ENCODE assay signal across 26 cellular contexts in genomic region chr9:97041898-97042297, GRCh38. TPM values are rescaled to one million over a fixed set of nuclear protein-coding genes. Genes with fewer than 3 reads are reported as not detected.
DNase-seq lines count a peak whose midpoint lies in the region; ATAC-seq, FAIRE-seq and TF ChIP-seq lines count a peak whose summit lies in the region.
"Had no signal": no experiment of that assay in that cellular context is flagged by ENCODE, and none has a peak within 500 bp of the region (broad histone marks: within the 10 kb centered on the region; RNA-seq: fewer than 3 reads in every experiment).

No MANE protein-coding gene starts in this region.

- H3K56ac ChIP-seq in H1 (replicated peaks; ENCODE audit: insufficient read length, low read depth, low read length) = no peak overlapping the region

- no peak overlapping the region for H3K27ac ChIP-seq in H1 (ENCODE audit: low read depth, low read length)
- peak overlapping the region; percentile 70 for H3K27ac ChIP-seq in trophoblast cell (ENCODE audit: low read depth, low read length)
- H3K27ac ChIP-seq: ascending aorta, parathyroid adenoma, Peyer's patch, tibial artery had no signal

- H2BK120ac ChIP-seq in H1 (replicated peaks; ENCODE audit: low read depth, low read length) (no peak overlapping the region), trophoblast cell (ENCODE audit: insufficient read depth, low read length, poor library complexity) (no peak overlapping the region)

- H4K20me1 ChIP-seq in H1 (replicated peaks in 1 of 2; ENCODE audit: control insufficient read depth in 1 of 2, insufficient read depth in 2 of 2, low read length in 2 of 2) = peaks cover 0 to 5% of the 10 kb centered on the region in 2 experiments

- no peak overlapping the region for H3K4me2 ChIP-seq in H1 (ENCODE audit: insufficient read depth in 1 of 2, low read depth in 2 of 2, low read length in 2 of 2)
- H3K4me2 ChIP-seq in trophoblast cell (ENCODE audit: low read length) = no peak overlapping the region
- H3K4me2 ChIP-seq: SK-N-SH had no signal

- no peak overlapping the region for H4K8ac ChIP-seq in H1 (ENCODE audit: extremely low read depth, insufficient read depth, low read length)
- H4K8ac ChIP-seq in trophoblast cell (ENCODE audit: low read depth, low read length) = no peak overlapping the region

- peaks cover 0 to 9% (median 7%) of the 10 kb centered on the region in 4 experiments; a peak in 6 of 8 replicates for H3K36me3 ChIP-seq in H1 (ENCODE audit: control insufficient read depth in 2 of 4, insufficient read depth in 4 of 4, low read length in 3 of 4)
- H3K36me3 ChIP-seq in trophoblast cell (ENCODE audit: control insufficient read depth in 1 of 2, insufficient read depth in 2 of 2, low read length in 2 of 2) = peaks cover 0 to 2% of the 10 kb centered on the region in 2 experiments
- peaks cover 8% of the 10 kb centered on the region for H3K36me3 ChIP-seq in H7 (replicated peaks; ENCODE audit: control insufficient read depth, insufficient read depth, low read length)
- H3K36me3 ChIP-seq: ascending aorta, Peyer's patch, tibial artery had no signal

- H3K4me3 Mint-ChIP-seq in naive thymus-derived CD8-positive, alpha-beta T cell = no peak overlapping the region
- H3K4me3 Mint-ChIP-seq: activated T-helper 1 cell treated with anti-CD3 and anti-CD28 coated beads, Interleukin-12 subunit alpha, Interleukin-12 subunit beta, Interleukin-2, Interleukin-4 antibody, amounts not matched to agents 30 ng/mL and 10 ng/mL and 1 ng/mL, durations not matched to agents 14 hours and 24 hours and 36 hours; CD8-positive, alpha-beta memory T cell; H9; stimulated activated naive B cell treated with anti-CD40 and anti-IgM and Interleukin-4, amounts not matched to agents 10 μg/mL and 1 μg/mL and 100 μg/mL, for 72 hours had no signal

- peaks cover 0 to 9% (median 0%) of the 10 kb centered on the region in 3 donors for H3K36me3 Mint-ChIP-seq in naive thymus-derived CD8-positive, alpha-beta T cell
- H3K36me3 Mint-ChIP-seq: CD8-positive, alpha-beta memory T cell had no signal

- H3K14ac ChIP-seq in H1 (ENCODE audit: insufficient read length) = no peak overlapping the region
- no peak overlapping the region for H3K14ac ChIP-seq in trophoblast cell (ENCODE audit: low read length)

- peaks cover 0 to 10% (median 2%) of the 10 kb centered on the region in 9 donors for H3K9me3 Mint-ChIP-seq in naive thymus-derived CD8-positive, alpha-beta T cell
- H3K9me3 Mint-ChIP-seq: activated naive CD4-positive, alpha-beta T cell treated with anti-CD3 and anti-CD28 coated beads, Interleukin-2, amount 50 U/mL, for 72 hours; activated T-helper 1 cell treated with anti-CD3 and anti-CD28 coated beads, Interleukin-12 subunit alpha, Interleukin-12 subunit beta, Interleukin-2, Interleukin-4 antibody, amounts not matched to agents 30 ng/mL and 10 ng/mL and 1 ng/mL, durations not matched to agents 14 hours and 24 hours and 36 hours had no signal

- no peak overlapping the region for H4K12ac ChIP-seq in trophoblast cell (ENCODE audit: low read depth, low read length)

- FAIRE-seq in H1 (lab: Jason Lieb, UNC) = no peak
- FAIRE-seq: frontal cortex, keratinocyte had no signal

- peaks cover 2 to 10% (median 9%) of the 10 kb centered on the region in 4 donors for H3K4me1 Mint-ChIP-seq in naive thymus-derived CD8-positive, alpha-beta T cell

- no peak overlapping the region for H2BK20ac ChIP-seq in H1 (ENCODE audit: low read length)

- ATAC-seq in GM19324 (IDR thresholded peaks at IDR 0.05; ENCODE audit: low FRiP score, unreplicated experiment) = no peak
- no peak for ATAC-seq in naive thymus-derived CD8-positive, alpha-beta T cell
- ATAC-seq: activated naive CD4-positive, alpha-beta T cell treated with anti-CD3 and anti-CD28 coated beads, Interleukin-2, amount 50 U/mL, for 72 hours; stimulated activated naive B cell treated with anti-CD40 and anti-IgM and Interleukin-4, amounts not matched to agents 10 μg/mL and 1 μg/mL and 100 μg/mL, for 72 hours had no signal

- CTCF ChIA-PET in H1 (lab: Charles Lee; ENCODE audit: partially characterized antibody) = interaction anchor here (0.6 kb wide), 1 partner anchor 57 kb away, joined by 3 read pairs; no protein-coding TSS in a partner anchor

- no peak for TF ChIP-seq POLR2A in H1 (IDR thresholded peaks at IDR 0.05; ENCODE audit: control extremely low read depth in 1 of 2, low read depth in 2 of 2, low read length in 2 of 2)

- H2BK5ac ChIP-seq in H1 (ENCODE audit: low read depth, low read length) (no peak overlapping the region), trophoblast cell (ENCODE audit: low read depth, low read length, poor library complexity) (no peak overlapping the region)

- H3K23ac ChIP-seq in H1 (ENCODE audit: insufficient read length) (no peak overlapping the region), trophoblast cell (ENCODE audit: low read length) (no peak overlapping the region)

- peaks cover 33 to 58% (median 54%) of the 10 kb centered on the region in 5 donors for H3K27me3 Mint-ChIP-seq in naive thymus-derived CD8-positive, alpha-beta T cell

- no peak for TF ChIP-seq RAD21 in H1 (IDR thresholded peaks at IDR 0.05 in 1 of 2, conservative IDR thresholded peaks at IDR 0.05 in 1 of 2; ENCODE audit: low read depth in 2 of 2, low read length in 2 of 2)

- no peak for TF ChIP-seq EP300 in H1 (IDR thresholded peaks at IDR 0.05; ENCODE audit: borderline replicate concordance in 1 of 2, low read depth in 2 of 2, low read length in 2 of 2)

- no peak overlapping the region for H2AFZ ChIP-seq in H1 (ENCODE audit: low read length)
- H2AFZ ChIP-seq in trophoblast cell (ENCODE audit: insufficient read depth, low read length, poor library complexity) = no peak overlapping the region
- H2AFZ ChIP-seq: parathyroid adenoma had no signal

- peak overlapping the region; percentile 72; the same call in 1 of the 2 replicates for H2BK15ac ChIP-seq in H1 (ENCODE audit: low read length)

- no peak overlapping the region for H3K27ac Mint-ChIP-seq in naive thymus-derived CD8-positive, alpha-beta T cell
- H3K27ac Mint-ChIP-seq: activated naive CD4-positive, alpha-beta T cell treated with anti-CD3 and anti-CD28 coated beads, Interleukin-2, amount 50 U/mL, for 72 hours; activated T-helper 1 cell treated with anti-CD3 and anti-CD28 coated beads, Interleukin-12 subunit alpha, Interleukin-12 subunit beta, Interleukin-2, Interleukin-4 antibody, amounts not matched to agents 30 ng/mL and 10 ng/mL and 1 ng/mL, durations not matched to agents 14 hours and 24 hours and 36 hours; CD8-positive, alpha-beta memory T cell; H9; stimulated activated naive B cell treated with anti-CD40 and anti-IgM and Interleukin-4, amounts not matched to agents 10 μg/mL and 1 μg/mL and 100 μg/mL, for 72 hours had no signal

- peaks cover 0 to 17% (median 13%) of the 10 kb centered on the region in 4 experiments for H3K4me1 ChIP-seq in H1 (replicated peaks in 1 of 4; ENCODE audit: control insufficient read depth in 3 of 4, insufficient read depth in 4 of 4, low read length in 3 of 4)
- peaks cover 18 to 22% of the 10 kb centered on the region in 2 experiments for H3K4me1 ChIP-seq in trophoblast cell (ENCODE audit: control insufficient read depth in 1 of 2, insufficient read depth in 2 of 2, low read length in 2 of 2)

- no peak overlapping the region for H3K4me3 ChIP-seq in H1 (ENCODE audit: extremely low read depth in 1 of 4, insufficient read depth in 2 of 4, low read depth in 3 of 4, low read length in 4 of 4)
- no peak overlapping the region for H3K4me3 ChIP-seq in trophoblast cell (ENCODE audit: low read depth, low read length)
- no peak overlapping the region for H3K4me3 ChIP-seq in H7 (ENCODE audit: insufficient read depth, low read depth, low read length)
- H3K4me3 ChIP-seq: ascending aorta, lung, Peyer's patch, tibial artery had no signal

- peaks cover 0 to 4% of the 10 kb centered on the region in 2 experiments; a peak in 2 of 4 replicates for H3K9me3 ChIP-seq in H1 (ENCODE audit: insufficient read depth in 2 of 2, low read depth in 1 of 2, low read length in 1 of 2)
- H3K9me3 ChIP-seq in trophoblast cell (ENCODE audit: insufficient read depth, low read depth, low read length) = peaks cover 2% of the 10 kb centered on the region
- H3K9me3 ChIP-seq: ascending aorta, Peyer's patch, SK-N-SH had no signal

- H3K27me3 ChIP-seq in H1 (replicated peaks in 1 of 4; ENCODE audit: control insufficient read depth in 3 of 4, extremely low read depth in 1 of 4, insufficient read depth in 3 of 4, low read length in 3 of 4) = 0 out of 7 replicates have a peak, but pooled peaks cover 0 to 3% (median 0%) of the 10 kb centered on the region in 4 experiments
- H3K27me3 ChIP-seq in trophoblast cell (ENCODE audit: insufficient read depth, low read length) = no peaks in the 10 kb centered on the region
- H3K27me3 ChIP-seq in H7 (ENCODE audit: control insufficient read depth, insufficient read depth, low read length) = peaks cover 13% of the 10 kb centered on the region
- H3K27me3 ChIP-seq: ascending aorta had no signal

- H2AK5ac ChIP-seq in H1 (ENCODE audit: low read depth, low read length) (no peak overlapping the region), trophoblast cell (ENCODE audit: low read length) (no peak overlapping the region)

- H3K4ac ChIP-seq in H1 (replicated peaks; ENCODE audit: insufficient read length, low read depth, low read length) (no peak overlapping the region), trophoblast cell (ENCODE audit: low read depth, low read length) (no peak overlapping the region)

- DNase-seq in HPDE6-E6E7 (ENCODE audit: extremely low spot score) = peak; percentile 42
- peak; percentile 22 for DNase-seq in NOMO-1 treated with dmso at 0.1 percent for 144 hours (lab: John Stamatoyannopoulos, UW; ENCODE audit: unreplicated experiment)
- no peak for DNase-seq in H1 (ENCODE audit: low read depth in 1 of 2, low spot score in 2 of 2)
- peak in 1 of 2 donors; percentile 2 for DNase-seq in trophoblast cell
- DNase-seq in H7 = no peak
- no peak for DNase-seq in naive thymus-derived CD8-positive, alpha-beta T cell
- DNase-seq: CD8-positive, alpha-beta memory T cell; DND-41; erythroblast; H9; NCI-H1436 treated with DMSO at 0.1 percent for 48 hours; NCI-H2171; SK-N-SH; stimulated activated CD4-positive, alpha-beta T cell treated with anti-CD3 and anti-CD28 coated beads, Interleukin-2, amount 100 ng/mL, for 24 hours; stimulated activated naive B cell treated with anti-CD40 and anti-IgM and Interleukin-4, amounts not matched to agents 10 μg/mL and 1 μg/mL and 100 μg/mL, for 72 hours; T1000; tibial artery had no signal

- TF ChIP-seq CTCF in H1 (IDR thresholded peaks at IDR 0.05; ENCODE audit: control extremely low read depth in 1 of 3, insufficient read depth in 1 of 3, low read depth in 1 of 3, low read length in 3 of 3) = no peak

- peaks cover 0 to 15% of the 10 kb centered on the region in 2 experiments; a peak in 2 of 4 replicates for H3K79me2 ChIP-seq in H1 (ENCODE audit: control insufficient read depth in 1 of 2, insufficient read depth in 2 of 2, low read length in 2 of 2)
- H3K79me2 ChIP-seq in trophoblast cell (ENCODE audit: control insufficient read depth, insufficient read depth, low read length, poor library complexity) = peaks cover 14% of the 10 kb centered on the region
- H3K79me2 ChIP-seq: parathyroid adenoma had no signal

- no peak overlapping the region for H4K91ac ChIP-seq in H1 (replicated peaks; ENCODE audit: insufficient read length, low read length)
- no peak overlapping the region for H4K91ac ChIP-seq in trophoblast cell (ENCODE audit: low read depth, low read length)

- no peak overlapping the region; the same call in 1 of the 2 replicates for H2BK12ac ChIP-seq in H1 (ENCODE audit: low read depth, low read length)
- no peak overlapping the region for H2BK12ac ChIP-seq in trophoblast cell (ENCODE audit: low read length)

- H3K18ac ChIP-seq in H1 (ENCODE audit: extremely low read depth, low read length) = no peak overlapping the region
- H3K18ac ChIP-seq in trophoblast cell (ENCODE audit: low read length) = no peak overlapping the region

- POLR2A ChIA-PET in H1 (lab: Charles Lee; ENCODE audit: partially characterized antibody) = interaction anchor here (0.8 kb wide), 1 partner anchor 20 kb away, joined by 4 read pairs; no protein-coding TSS in a partner anchor
- POLR2A ChIA-PET in naive thymus-derived CD8-positive, alpha-beta T cell (lab: Charles Lee) = no interaction called here

- H3K79me1 ChIP-seq in H1 (ENCODE audit: low read depth, low read length) = peaks cover 5% of the 10 kb centered on the region
- peaks cover 6% of the 10 kb centered on the region for H3K79me1 ChIP-seq in trophoblast cell (ENCODE audit: low read length)

- H4K5ac ChIP-seq in H1 (ENCODE audit: insufficient read length, low read depth, low read length) = no peak overlapping the region

- 80% methylated on average over 2 of the region's 2 CpGs; no CpG with 5 or more reads in 1 of the 2 experiments for WGBS in H1 (ENCODE audit: extremely low coverage in 1 of 2, insufficient coverage in 1 of 2, insufficient read length in 1 of 2, insufficient replicate concordance in 2 of 2, low coverage in 1 of 2, low lambda C conversion rate in 2 of 2, missing lambda C conversion rate in 1 of 2), 2 experiments
- WGBS in trophoblast cell (ENCODE audit: extremely low coverage, insufficient coverage, insufficient read length) = no CpG with 5 or more reads among the region's 2 CpGs

- no peak overlapping the region for H3K9ac ChIP-seq in H1 (replicated peaks in 1 of 4; ENCODE audit: extremely low read depth in 1 of 4, low read depth in 3 of 4, low read length in 3 of 4)
- H3K9ac ChIP-seq in trophoblast cell (ENCODE audit: low read length) = no peak overlapping the region
- H3K9ac ChIP-seq: parathyroid adenoma, SK-N-SH had no signal

- H3K23me2 ChIP-seq in H1 (ENCODE audit: low read depth, low read length) = peaks cover 11% of the 10 kb centered on the region

RNA-seq across cellular contexts. Expression of gene CTSV, which starts 3.0 kb away (rescaled TPM):
- 113 and 114 TPM in 2 replicates for total RNA-seq in H1 (2021; fragmentation: NEBNext Ultra II Directional; extraction: Animal tissue kit (Norgen Biotek cat#: 25700))
- polyA plus RNA-seq in H1 (2011; rRNA removed) = 57.0 and 91.0 TPM in 2 replicates
- polyA plus RNA-seq in H1 (2011; cell fraction: cytosol; rRNA removed) = 120 TPM
- polyA plus RNA-seq in H1 (2011; cell fraction: nucleus; rRNA removed) = 49.1 TPM
- polyA plus RNA-seq in H1 (2012, experiment 1 of 2) = 144 to 161 TPM (median 149 TPM) in 4 replicates
- 23.4 TPM for polyA plus RNA-seq in H1 (2012, experiment 2 of 2)
- 96.5 TPM for polyA plus RNA-seq in H1 (2013, experiment 1 of 2)
- polyA plus RNA-seq in H1 (2013, experiment 2 of 2) = 110 TPM
- polyA minus RNA-seq in H1 (2011; rRNA and poly(A)+ RNA removed) = 71.6 and 77.0 TPM in 2 replicates
- polyA minus RNA-seq in H1 (2011; cell fraction: cytosol; rRNA and poly(A)+ RNA removed) = 21.8 TPM
- 36.7 TPM for polyA minus RNA-seq in H1 (2011; cell fraction: nucleus; rRNA and poly(A)+ RNA removed)
- polyA plus RNA-seq in trophoblast cell (2013) = 156 and 159 TPM in 2 replicates
- 42.6 and 50.5 TPM in 2 replicates for total RNA-seq in H7 (2014; rRNA removed; shearing (Covaris generic))
- total RNA-seq in naive thymus-derived CD8-positive, alpha-beta T cell = not detected
- not detected for polyA plus RNA-seq in naive thymus-derived CD8-positive, alpha-beta T cell
- total RNA-seq: ascending aorta had no signal
- polyA plus RNA-seq: CD8-positive, alpha-beta memory T cell had no signal

Comparison
In these comparisons a context has a peak if more than half of its experiments do, and no peak if none do; other contexts are left out.
1. DNase-seq: peak in HPDE6-E6E7 (single experiment) and NOMO-1 treated with dmso at 0.1 percent for 144 hours (single experiment); none in H1 (0 of 2), H7 (single experiment) and naive thymus-derived CD8-positive, alpha-beta T cell (0 of 10).
2. RNA of gene CTSV, which starts 3.0 kb away (total RNA-seq): 113 to 114 TPM in H1 and 42.6 to 50.5 TPM in H7; not detected in naive thymus-derived CD8-positive, alpha-beta T cell; every median in the first group is over 10 times any median in the second.